In genomic region chr3:15768421-15769255, GRCh38 we compare ENCODE assay signal across 8 cellular contexts. TPM values are rescaled to one million over a fixed set of nuclear protein-coding genes. Genes with fewer than 3 reads are reported as not detected.
DNase-seq lines count a peak whose midpoint lies in the region; ATAC-seq and TF ChIP-seq lines count a peak whose summit lies in the region.

No MANE protein-coding gene starts in this region.

- intact Hi-C loops in esophagus squamous epithelium (cut with DNase I) = no loop called here

- peak overlapping the region; percentile 49 for H3K4me2 ChIP-seq in skeletal muscle satellite cell (ENCODE audit: low read length)

- ATAC-seq in GM18867 (IDR thresholded peaks at IDR 0.05; ENCODE audit: unreplicated experiment) (peak; percentile 73), HG03097 (IDR thresholded peaks at IDR 0.05; ENCODE audit: low FRiP score, unreplicated experiment) (peak; percentile 81)

- no peaks in the 10 kb centered on the region for H3K9me3 ChIP-seq in esophagus squamous epithelium
- H3K9me3 ChIP-seq in skeletal muscle satellite cell (replicated peaks; ENCODE audit: low read length) = no peaks in the 10 kb centered on the region

- TF ChIP-seq CTCF in esophagus squamous epithelium (IDR thresholded peaks at IDR 0.05) = no peak

- peaks cover 0 to 16% (median 16%) of the 10 kb centered on the region in 3 donors for H3K4me1 ChIP-seq in esophagus squamous epithelium
- peaks cover 42% of the 10 kb centered on the region for H3K4me1 ChIP-seq in skeletal muscle satellite cell (ENCODE audit: control insufficient read depth, insufficient read depth, low read length)

- H3K36me3 ChIP-seq in esophagus squamous epithelium (peaks cover 0 to 18% (median 0%) of the 10 kb centered on the region in 3 donors), skeletal muscle satellite cell (ENCODE audit: insufficient read depth, low read length) (peaks cover 66% of the 10 kb centered on the region)

- H3K4me3 ChIP-seq in esophagus squamous epithelium (no peak overlapping the region), skeletal muscle satellite cell (ENCODE audit: low read length) (no peak overlapping the region)

- H3K27ac ChIP-seq in esophagus squamous epithelium = peak overlapping the region in 3 of 4 donors; percentile 7 to 51 (median 34)

- H3K27me3 ChIP-seq in esophagus squamous epithelium (no peaks in the 10 kb centered on the region), skeletal muscle satellite cell (ENCODE audit: control insufficient read depth, insufficient read depth, low read length) (no peaks in the 10 kb centered on the region)

- H3K9ac ChIP-seq in skeletal muscle satellite cell (ENCODE audit: low read depth, low read length) = peak overlapping the region; percentile 56

- TF ChIP-seq POLR2A in esophagus squamous epithelium (IDR thresholded peaks at IDR 0.05) = no peak

- WGBS in esophagus squamous epithelium, 2 donors = 60 to 69% methylated on average over 5 of the region's 5 CpGs

- DNase-seq in AG08396 (ENCODE audit: low spot score) (peak; percentile 73), RKO (ENCODE audit: low spot score) (peak; percentile 94), esophagus squamous epithelium (lab: John Stamatoyannopoulos, UW) (no peak), DMS153 treated with DMSO at 0.1 percent for 48 hours (lab: John Stamatoyannopoulos, UW; ENCODE audit: unreplicated experiment) (no peak)
- no peak for DNase-seq in activated CD8-positive, alpha-beta memory T cell treated with anti-CD3 and anti-CD28 coated beads for 24 hours

RNA-seq across cellular contexts. Expression of gene ANKRD28, which starts 29.1 kb away (rescaled TPM):
- 10 to 100 TPM; 20.8 to 49.6 (median 31.8) TPM for total RNA-seq in esophagus squamous epithelium
- total RNA-seq in skeletal muscle satellite cell (2012; rRNA removed) = 128 and 132 TPM in 2 replicates

Comparison
In these comparisons a context has a peak if more than half of its experiments do, and no peak if none do; other contexts are left out.
1. DNase-seq: peak in AG08396 (single experiment) and RKO (single experiment); none in esophagus squamous epithelium (single experiment), DMS153 treated with DMSO at 0.1 percent for 48 hours (single experiment) and activated CD8-positive, alpha-beta memory T cell treated with anti-CD3 and anti-CD28 coated beads for 24 hours (single experiment).